In genomic region chr1:65769621-65770020, GRCh38 we compare ENCODE assay signal across 17 cellular contexts. TPM values are rescaled to one million over a fixed set of nuclear protein-coding genes. Genes with fewer than 3 reads are reported as not detected.
DNase-seq lines count a peak whose midpoint lies in the region; ATAC-seq and TF ChIP-seq lines count a peak whose summit lies in the region.
"Had no signal": no experiment of that assay in that cellular context is flagged by ENCODE, and none has a peak within 500 bp of the region (broad histone marks: within the 10 kb centered on the region; RNA-seq: fewer than 3 reads in every experiment).

No MANE protein-coding gene starts in this region.

- H3K27ac Mint-ChIP-seq in osteocyte (ENCODE audit: unreplicated experiment): peak overlapping the region; percentile 28
- H3K27ac Mint-ChIP-seq: CD14-positive monocyte, T-helper 17 cell had no signal

- H3K4me1 ChIP-seq in GM23248 (ENCODE audit: insufficient read depth) (peaks cover 23% of the 10 kb centered on the region), adipocyte (ENCODE audit: control insufficient read depth, insufficient read depth, low read length) (no peaks in the 10 kb centered on the region), gastrocnemius medialis (no peaks in the 10 kb centered on the region), aorta (ENCODE audit: control insufficient read depth in 1 of 2, insufficient read depth in 2 of 2, low read length in 2 of 2) (no peaks in the 10 kb centered on the region)
- H3K4me1 ChIP-seq: Caco-2 had no signal

- in situ Hi-C loops in GM23248 (cut with MboI) (no loop called here), gastrocnemius medialis (cut with MboI; ENCODE audit: low sequenced_read_pairs in 4 of 4) (no loop called here)

- TF ChIP-seq CTCF in osteocyte (IDR thresholded peaks at IDR 0.05) (no peak), gastrocnemius medialis (IDR thresholded peaks at IDR 0.05 in 4 of 5, conservative IDR thresholded peaks at IDR 0.05 in 1 of 5) (no peak)

- H3F3A ChIP-seq in GM23248 (ENCODE audit: insufficient read depth): peaks cover 14% of the 10 kb centered on the region; the same call in 1 of the 2 replicates

- H3K9me3 ChIP-seq in GM23248 (ENCODE audit: low read depth): no peaks in the 10 kb centered on the region
- peaks cover 3% of the 10 kb centered on the region for H3K9me3 ChIP-seq in adipocyte (ENCODE audit: control insufficient read depth, low read length)
- H3K9me3 ChIP-seq in gastrocnemius medialis: no peaks in the 10 kb centered on the region
- no peaks in the 10 kb centered on the region for H3K9me3 ChIP-seq in aorta (ENCODE audit: control insufficient read depth, low read length)
- H3K9me3 ChIP-seq: Caco-2 had no signal

- ATAC-seq in gastrocnemius medialis (no peak), aorta (ENCODE audit: low FRiP score) (no peak)
- ATAC-seq: Right ventricle myocardium inferior, T-helper 17 cell had no signal

- H2AFZ ChIP-seq in GM23248: no peak overlapping the region

- intact Hi-C loops in gastrocnemius medialis (cut with DNase I; ENCODE audit: low total_unique reads) (no loop called here), aorta (cut with DNase I) (no loop called here)

- H3K9me3 Mint-ChIP-seq in osteocyte (ENCODE audit: unreplicated experiment): peaks cover 17% of the 10 kb centered on the region

- no peaks in the 10 kb centered on the region for H3K9me2 ChIP-seq in GM23248 (ENCODE audit: insufficient read depth)

- H3K4me3 ChIP-seq in GM23248 (no peak overlapping the region), adipocyte (ENCODE audit: low read length) (no peak overlapping the region), gastrocnemius medialis (no peak overlapping the region), aorta (ENCODE audit: low read length in 2 of 2) (no peak overlapping the region)

- no peak overlapping the region for H3K27ac ChIP-seq in GM23248
- no peak overlapping the region for H3K27ac ChIP-seq in gastrocnemius medialis
- H3K27ac ChIP-seq in aorta (ENCODE audit: low read depth in 1 of 2, low read length in 2 of 2): no peak overlapping the region
- H3K27ac ChIP-seq: HL-60 had no signal

- no peaks in the 10 kb centered on the region for H4K20me1 ChIP-seq in GM23248 (ENCODE audit: insufficient read depth)

- H3K79me2 ChIP-seq in GM23248 (ENCODE audit: insufficient read depth): no peaks in the 10 kb centered on the region

- H3K27me3 Mint-ChIP-seq in osteocyte (ENCODE audit: unreplicated experiment): peaks cover 37% of the 10 kb centered on the region

- H3K4me1 Mint-ChIP-seq in osteocyte (ENCODE audit: unreplicated experiment): peaks cover 3% of the 10 kb centered on the region
- H3K4me1 Mint-ChIP-seq: T-helper 17 cell had no signal

- WGBS in GM23248 (ENCODE audit: low coverage in 1 of 2, low lambda C conversion rate in 2 of 2, missing lambda C conversion rate in 2 of 2), 2 experiments: 16 to 17% methylated on average over 1 of the region's 1 CpG
- WGBS in aorta, 2 donors: 13 to 30% methylated on average over 1 of the region's 1 CpG

- TF ChIP-seq POLR2A in gastrocnemius medialis (IDR thresholded peaks at IDR 0.05): no peak

- no peak overlapping the region for H3K9ac ChIP-seq in GM23248
- H3K9ac ChIP-seq in adipocyte (ENCODE audit: low read length): no peak overlapping the region

- H3K27me3 ChIP-seq in GM23248 (replicated peaks; ENCODE audit: insufficient read depth) (no peaks in the 10 kb centered on the region), adipocyte (replicated peaks; ENCODE audit: control insufficient read depth, insufficient read depth, low read length) (no peaks in the 10 kb centered on the region), gastrocnemius medialis (no peaks in the 10 kb centered on the region), aorta (ENCODE audit: control insufficient read depth in 1 of 2, insufficient read depth in 2 of 2, low read length in 1 of 2) (no peaks in the 10 kb centered on the region)

- DNase-seq in AG20443 (ENCODE audit: low spot score): peak; percentile 21
- peak; percentile 52 for DNase-seq in GM23248
- DNase-seq in adipocyte (ENCODE audit: low read depth): peak; percentile 20
- no peak for DNase-seq in osteocyte (ENCODE audit: extremely low spot score, unreplicated experiment)
- DNase-seq in GF-D8 (lab: John Stamatoyannopoulos, UW): no peak
- no peak for DNase-seq in gastrocnemius medialis
- no peak for DNase-seq in aorta
- DNase-seq: Caco-2, KG1, NCI-H1105 treated with DMSO at 0.1 percent for 48 hours, NCI-H187 treated with DMSO at 0.1 percent for 48 hours, NCI-H446, NCI-H748 treated with DMSO at 0.1 percent for 48 hours, T-helper 17 cell had no signal

- no peaks in the 10 kb centered on the region for H3K36me3 Mint-ChIP-seq in osteocyte (ENCODE audit: unreplicated experiment)
- H3K36me3 Mint-ChIP-seq: CD14-positive monocyte had no signal

- no peaks in the 10 kb centered on the region for H3K36me3 ChIP-seq in GM23248 (ENCODE audit: low read depth)
- no peaks in the 10 kb centered on the region for H3K36me3 ChIP-seq in adipocyte (ENCODE audit: control insufficient read depth, insufficient read depth, low read length, severe bottlenecking)
- H3K36me3 ChIP-seq in gastrocnemius medialis: no peaks in the 10 kb centered on the region
- H3K36me3 ChIP-seq in aorta (ENCODE audit: control insufficient read depth in 1 of 2, insufficient read depth in 2 of 2, low read length in 1 of 2): no peaks in the 10 kb centered on the region

- H3K4me3 Mint-ChIP-seq in osteocyte (ENCODE audit: unreplicated experiment): no peak overlapping the region
- H3K4me3 Mint-ChIP-seq: CD14-positive monocyte, T-helper 17 cell had no signal

- no peak overlapping the region for H3K4me2 ChIP-seq in GM23248 (ENCODE audit: unreplicated experiment)

RNA-seq across cellular contexts. Expression of gene PDE4B, which starts 23.1 kb away (rescaled TPM):
- 36.2 and 36.7 TPM in 2 replicates for total RNA-seq in GM23248 (2014; rRNA removed; shearing (Covaris generic))
- polyA plus RNA-seq in GM23248 (2016; fragmentation: Nextera tagmentation; extraction: Ambion mirVana): 19.6 and 19.9 TPM in 2 replicates
- total RNA-seq in osteocyte: 50.5 and 53.1 TPM in 2 replicates
- total RNA-seq in gastrocnemius medialis: 1 to 10 TPM; 4.5 to 8.5 (median 7.9) TPM
- 10 to 100 TPM; 16.8 to 24.5 TPM for total RNA-seq in aorta
- polyA plus RNA-seq in aorta: 1 to 10 TPM; 4.8 to 8.2 TPM
- total RNA-seq: Caco-2 had no signal

Comparison
In these comparisons a context has a peak if more than half of its experiments do, and no peak if none do; other contexts are left out.
1. DNase-seq: peak in AG20443 (single experiment), GM23248 (single experiment) and adipocyte (single experiment); none in osteocyte (single experiment), GF-D8 (single experiment), gastrocnemius medialis (0 of 2) and aorta (0 of 2).